In genomic region chr3:44522494-44522933, GRCh38 we compare ENCODE assay signal across 19 cellular contexts.
"Had no signal": no experiment of that assay in that cellular context is flagged by ENCODE, and none has a peak within 500 bp of the region (broad histone marks: within the 10 kb centered on the region; RNA-seq: fewer than 3 reads in every experiment).

No MANE protein-coding gene starts in this region.

- DNase-seq: activated CD4-positive, alpha-beta T cell treated with anti-CD3 and anti-CD28 coated beads, Interleukin-2, amount 10 ng/mL, durations not matched to agents 7 days and 5 days; activated CD8-positive, alpha-beta T cell treated with anti-CD3 and anti-CD28 coated beads, Interleukin-2, amount 10 ng/mL, durations not matched to agents 7 days and 5 days; activated naive CD4-positive, alpha-beta T cell treated with anti-CD3 and anti-CD28 coated beads for 36 hours; activated T-cell treated with anti-CD3 and anti-CD28 coated beads, Interleukin-2, amount 50 U/mL, for 24 hours; anterior cingulate cortex; brain microvascular endothelial cell; cortex of kidney; head of caudate nucleus; kidney; left ventricle myocardium inferior; naive thymus-derived CD4-positive, alpha-beta T cell; pancreas; sigmoid colon; stimulated activated CD4-positive, alpha-beta T cell treated with anti-CD3 and anti-CD28 coated beads, Interleukin-12 subunit alpha, Interleukin-12 subunit beta, amount 100 ng/mL, for 4 hours; stimulated activated CD4-positive, alpha-beta T cell treated with anti-CD3 and anti-CD28 coated beads, Interleukin-1b, Interleukin-23, amount 100 ng/mL, for 48 hours; stimulated activated CD8-positive, alpha-beta memory T cell treated with anti-CD3 and anti-CD28 coated beads, Interleukin-4, amount 100 ng/mL, for 48 hours; stimulated activated naive CD4-positive, alpha-beta T cell; T1000 had no signal

- H3K27ac ChIP-seq: brain microvascular endothelial cell, left ventricle myocardium inferior, pancreas, sigmoid colon had no signal

- H3K4me3 ChIP-seq: left ventricle myocardium inferior, pancreas, sigmoid colon had no signal

- ATAC-seq: activated CD4-positive, CD25-positive, alpha-beta regulatory T cell treated with anti-CD3 and anti-CD28 coated beads, Interleukin-2, amount 50 U/mL, for 24 hours; activated CD8-positive, alpha-beta T cell treated with anti-CD3 and anti-CD28 coated beads, Interleukin-2, amount 10 ng/mL, durations not matched to agents 7 days and 5 days; naive thymus-derived CD4-positive, alpha-beta T cell; pancreas had no signal

- H3K27me3 ChIP-seq: brain microvascular endothelial cell, pancreas had no signal

- H3K36me3 ChIP-seq: brain microvascular endothelial cell, left ventricle myocardium inferior, pancreas, sigmoid colon had no signal

- H3K9me3 ChIP-seq: left ventricle myocardium inferior, pancreas, sigmoid colon had no signal

- H3K4me1 ChIP-seq: left ventricle myocardium inferior, pancreas, sigmoid colon had no signal
